Comparison of ENCODE assay signal across 30 cellular contexts in the genomic region with DNA sequence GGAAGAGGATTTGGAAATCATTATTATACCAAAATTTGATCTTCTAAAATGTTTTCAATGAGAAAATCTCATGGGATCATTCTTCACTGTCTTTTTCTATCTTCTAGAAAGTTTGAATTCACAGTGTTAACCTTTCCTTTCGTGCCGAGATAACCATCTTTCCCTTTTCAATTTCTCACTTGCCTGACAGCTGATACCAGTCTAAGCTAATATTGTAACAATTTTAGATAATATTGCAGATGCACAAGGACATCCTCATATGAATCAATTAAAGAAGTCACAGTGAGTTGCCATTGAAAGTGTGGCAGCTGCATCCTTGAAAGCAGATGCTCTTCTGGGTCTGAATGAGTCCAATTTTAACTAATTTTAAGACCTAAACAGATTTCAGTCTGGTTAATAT.
"Had no signal": no experiment of that assay in that cellular context is flagged by ENCODE, and none has a peak within 500 bp of the region (broad histone marks: within the 10 kb centered on the region; RNA-seq: fewer than 3 reads in every experiment).

No MANE protein-coding gene starts in this region.

- H3K27ac ChIP-seq: brain microvascular endothelial cell, esophagus muscularis mucosa, foreskin keratinocyte, gastrocnemius medialis, heart left ventricle, WERI-Rb-1 had no signal

- H3K36me3 ChIP-seq: brain microvascular endothelial cell, esophagus muscularis mucosa, gastrocnemius medialis, heart left ventricle, WERI-Rb-1 had no signal

- DNase-seq: activated B cell treated with CpG ODN at 0.5 μM for 24 hours; activated CD4-positive, alpha-beta T cell treated with anti-CD3 and anti-CD28 coated beads for 48 hours; activated CD4-positive, alpha-beta T cell treated with anti-CD3 and anti-CD28 coated beads, Interleukin-2, amount 50 U/mL, for 1 hour; activated CD4-positive, alpha-beta T cell treated with anti-CD3 and anti-CD28 coated beads, Interleukin-2, amount 50 U/mL, for 48 hours; activated CD8-positive, alpha-beta memory T cell treated with anti-CD3 and anti-CD28 coated beads for 24 hours; activated CD8-positive, alpha-beta T cell treated with anti-CD3 and anti-CD28 coated beads for 36 hours; activated effector memory CD4-positive, alpha-beta T cell treated with Interleukin-2 at 50 U/mL for 16 hours; activated gamma-delta T cell treated with Interleukin-2 at 50 U/mL for 16 hours; activated naive CD4-positive, alpha-beta T cell treated with anti-CD3 and anti-CD28 coated beads, Interleukin-2, amount 50 U/mL, for 16 hours; activated naive CD4-positive, alpha-beta T cell treated with Interleukin-2 at 50 U/mL for 16 hours; activated T-cell treated with anti-CD3 and anti-CD28 coated beads, Interleukin-2, amount 50 U/mL, for 4 hours; amniotic stem cell; anterior cingulate cortex; brain microvascular endothelial cell; caudate nucleus; cortex of kidney; dermis blood vessel endothelial cell; effector CD4-positive, alpha-beta T cell; effector memory CD8-positive, alpha-beta T cell; erythroblast; foreskin keratinocyte; gastrocnemius medialis; glutamatergic neuron; heart left ventricle; T1000; WERI-Rb-1 had no signal

- H3K4me3 ChIP-seq: esophagus muscularis mucosa, gastrocnemius medialis, heart left ventricle had no signal

- H3K9me3 ChIP-seq: esophagus muscularis mucosa, gastrocnemius medialis had no signal

- FAIRE-seq: astrocyte, bronchial epithelial cell, colon had no signal

- H3K27me3 ChIP-seq: brain microvascular endothelial cell, esophagus muscularis mucosa, foreskin keratinocyte, gastrocnemius medialis, heart left ventricle had no signal
